ENCODE assay signal across 20 cellular contexts in genomic region chr17:4716081-4716480, GRCh38. TPM values are rescaled to one million over a fixed set of nuclear protein-coding genes. Genes with fewer than 3 reads are reported as not detected.
A peak's percentile ranks its signal among the peaks of the same experiment; 100 is the strongest.
DNase-seq lines count a peak whose midpoint lies in the region; ATAC-seq and TF ChIP-seq lines count a peak whose summit lies in the region.
"Had no signal": no experiment of that assay in that cellular context is flagged by ENCODE, and none has a peak within 500 bp of the region (broad histone marks: within the 10 kb centered on the region; RNA-seq: fewer than 3 reads in every experiment).

No MANE protein-coding gene starts in this region.

- no peak for DNase-seq in activated naive CD4-positive, alpha-beta T cell treated with Interleukin-2 at 50 U/mL for 16 hours
- no peak for DNase-seq in activated CD4-positive, alpha-beta memory T cell treated with anti-CD3 and anti-CD28 coated beads for 36 hours
- no peak for DNase-seq in effector memory CD8-positive, alpha-beta T cell
- DNase-seq in stimulated activated naive CD8-positive, alpha-beta T cell treated with anti-CD3 and anti-CD28 coated beads, Interleukin-15, amount 100 ng/mL, for 72 hours = no peak
- DNase-seq in omental fat pad (ENCODE audit: low spot score) = no peak
- no peak for DNase-seq in stimulated activated CD4-positive, alpha-beta T cell treated with anti-CD3 and anti-CD28 coated beads, Interleukin-1b, Interleukin-23, amount 100 ng/mL, for 48 hours
- DNase-seq: activated effector memory CD4-positive, alpha-beta T cell treated with Interleukin-2 at 50 U/mL for 16 hours; caudate nucleus; GDM1; left lung; NCI-H1417; NCI-H2107; NCI-H524 had no signal

- H3K9me3 Mint-ChIP-seq in activated naive CD4-positive, alpha-beta T cell treated with anti-CD3 and anti-CD28 coated beads, Interleukin-2, amount 50 U/mL, for 24 hours = no peaks in the 10 kb centered on the region
- H3K9me3 Mint-ChIP-seq in activated CD4-positive, alpha-beta memory T cell treated with anti-CD3 and anti-CD28 coated beads for 36 hours = no peaks in the 10 kb centered on the region
- no peaks in the 10 kb centered on the region for H3K9me3 Mint-ChIP-seq in effector memory CD8-positive, alpha-beta T cell
- H3K9me3 Mint-ChIP-seq in stimulated activated naive CD8-positive, alpha-beta T cell treated with anti-CD3 and anti-CD28 coated beads, Interleukin-15, amount 100 ng/mL, for 72 hours = no peaks in the 10 kb centered on the region
- H3K9me3 Mint-ChIP-seq: neural crest cell, WTC11 had no signal

- peaks cover 43% of the 10 kb centered on the region for H3K4me1 Mint-ChIP-seq in activated naive CD4-positive, alpha-beta T cell treated with anti-CD3 and anti-CD28 coated beads, Interleukin-2, amount 50 U/mL, for 24 hours
- peaks cover 37% of the 10 kb centered on the region for H3K4me1 Mint-ChIP-seq in activated CD4-positive, alpha-beta memory T cell treated with anti-CD3 and anti-CD28 coated beads for 36 hours (ENCODE audit: low read depth)
- H3K4me1 Mint-ChIP-seq in effector memory CD8-positive, alpha-beta T cell (ENCODE audit: low read depth in 2 of 2) = peaks cover 40 to 59% of the 10 kb centered on the region in 2 donors
- peaks cover 63% of the 10 kb centered on the region for H3K4me1 Mint-ChIP-seq in stimulated activated naive CD8-positive, alpha-beta T cell treated with anti-CD3 and anti-CD28 coated beads, Interleukin-15, amount 100 ng/mL, for 72 hours

- peak overlapping the region; percentile 93 for H3K27ac Mint-ChIP-seq in activated naive CD4-positive, alpha-beta T cell treated with anti-CD3 and anti-CD28 coated beads, Interleukin-2, amount 50 U/mL, for 24 hours
- peak overlapping the region; percentile 94 for H3K27ac Mint-ChIP-seq in activated CD4-positive, alpha-beta memory T cell treated with anti-CD3 and anti-CD28 coated beads for 36 hours
- peak overlapping the region; percentile 93 for H3K27ac Mint-ChIP-seq in effector memory CD8-positive, alpha-beta T cell
- peak overlapping the region; percentile 96 to 98 for H3K27ac Mint-ChIP-seq in stimulated activated naive CD8-positive, alpha-beta T cell treated with anti-CD3 and anti-CD28 coated beads, Interleukin-15, amount 100 ng/mL, for 72 hours
- H3K27ac Mint-ChIP-seq: WTC11 had no signal

- no peak overlapping the region for H3K4me3 Mint-ChIP-seq in activated naive CD4-positive, alpha-beta T cell treated with anti-CD3 and anti-CD28 coated beads, Interleukin-2, amount 50 U/mL, for 24 hours
- no peak overlapping the region for H3K4me3 Mint-ChIP-seq in activated CD4-positive, alpha-beta memory T cell treated with anti-CD3 and anti-CD28 coated beads for 36 hours
- peak overlapping the region; percentile 79 to 81 for H3K4me3 Mint-ChIP-seq in effector memory CD8-positive, alpha-beta T cell
- H3K4me3 Mint-ChIP-seq in stimulated activated naive CD8-positive, alpha-beta T cell treated with anti-CD3 and anti-CD28 coated beads, Interleukin-15, amount 100 ng/mL, for 72 hours = peak overlapping the region; percentile 83 to 92
- H3K4me3 Mint-ChIP-seq: neural crest cell, WTC11 had no signal

- intact Hi-C loops in activated CD4-positive, alpha-beta memory T cell treated with anti-CD3 and anti-CD28 coated beads for 36 hours (cut with micrococcal nuclease) = loop anchor here (10.0 kb wide), 1 partner anchor 571 kb away; the partner anchor contains the start of genes CYB5D2 and ZZEF1

- CTCF ChIA-PET in activated CD4-positive, alpha-beta memory T cell treated with anti-CD3 and anti-CD28 coated beads for 36 hours (lab: Charles Lee) = interaction anchor here (1.9 kb wide), 1 partner anchor 74 kb away, joined by 8 read pairs; no protein-coding TSS in a partner anchor

- POLR2A ChIA-PET in activated CD4-positive, alpha-beta memory T cell treated with anti-CD3 and anti-CD28 coated beads for 36 hours (lab: Charles Lee) = no interaction called here

- no peak for ATAC-seq in effector memory CD8-positive, alpha-beta T cell (replicated peaks)
- ATAC-seq in stimulated activated naive CD8-positive, alpha-beta T cell treated with anti-CD3 and anti-CD28 coated beads, Interleukin-15, amount 100 ng/mL, for 72 hours = no peak
- no peak for ATAC-seq in GM19324 (IDR thresholded peaks at IDR 0.05; ENCODE audit: low FRiP score, unreplicated experiment)
- no peak for ATAC-seq in omental fat pad (ENCODE audit: low FRiP score)
- ATAC-seq: left lung, WTC11 had no signal

- TF ChIP-seq CTCF in omental fat pad (IDR thresholded peaks at IDR 0.05) = no peak

- no peaks in the 10 kb centered on the region for H3K27me3 Mint-ChIP-seq in activated naive CD4-positive, alpha-beta T cell treated with anti-CD3 and anti-CD28 coated beads, Interleukin-2, amount 50 U/mL, for 24 hours
- H3K27me3 Mint-ChIP-seq in activated CD4-positive, alpha-beta memory T cell treated with anti-CD3 and anti-CD28 coated beads for 36 hours = no peaks in the 10 kb centered on the region
- H3K27me3 Mint-ChIP-seq in effector memory CD8-positive, alpha-beta T cell = no peaks in the 10 kb centered on the region
- no peaks in the 10 kb centered on the region for H3K27me3 Mint-ChIP-seq in stimulated activated naive CD8-positive, alpha-beta T cell treated with anti-CD3 and anti-CD28 coated beads, Interleukin-15, amount 100 ng/mL, for 72 hours

- H3K36me3 Mint-ChIP-seq in activated naive CD4-positive, alpha-beta T cell treated with anti-CD3 and anti-CD28 coated beads, Interleukin-2, amount 50 U/mL, for 24 hours = peaks cover 2% of the 10 kb centered on the region
- H3K36me3 Mint-ChIP-seq in activated CD4-positive, alpha-beta memory T cell treated with anti-CD3 and anti-CD28 coated beads for 36 hours = peaks cover 48% of the 10 kb centered on the region
- peaks cover 48% of the 10 kb centered on the region for H3K36me3 Mint-ChIP-seq in effector memory CD8-positive, alpha-beta T cell (ENCODE audit: insufficient read depth)

RNA-seq across cellular contexts. Expression of gene ARRB2, which starts 5.6 kb away (rescaled TPM):
- 100 to 1,000 TPM; 210 to 226 TPM for total RNA-seq in activated CD4-positive, alpha-beta memory T cell treated with anti-CD3 and anti-CD28 coated beads for 36 hours
- total RNA-seq in omental fat pad = 100 to 1,000 TPM in 1 of 4 donors, 10 to 100 TPM in 3; 43.4 to 111 (median 78.6) TPM

RNA-seq across cellular contexts. Expression of gene PELP1, which starts 12.1 kb away (rescaled TPM):
- 100 to 1,000 TPM in 1 of 2 experiments, 10 to 100 TPM in 1; 96.1 to 101 TPM for total RNA-seq in activated CD4-positive, alpha-beta memory T cell treated with anti-CD3 and anti-CD28 coated beads for 36 hours
- total RNA-seq in omental fat pad = 10 to 100 TPM; 13.1 to 24.4 (median 15.0) TPM

RNA-seq across cellular contexts. Expression of gene MED11, which starts 15.1 kb away (rescaled TPM):
- total RNA-seq in activated CD4-positive, alpha-beta memory T cell treated with anti-CD3 and anti-CD28 coated beads for 36 hours = 10 to 100 TPM; 20.4 to 21.8 TPM
- total RNA-seq in omental fat pad = 10 to 100 TPM; 21.6 to 27.5 (median 26.7) TPM

RNA-seq across cellular contexts. Expression of gene ZMYND15, which starts 23.6 kb away (rescaled TPM):
- total RNA-seq in activated CD4-positive, alpha-beta memory T cell treated with anti-CD3 and anti-CD28 coated beads for 36 hours = under 1 TPM; 0.10 to 0.24 TPM
- total RNA-seq in omental fat pad = 1 to 10 TPM in 2 of 4 donors, under 1 TPM in 1, not detected in 1; 0.46 to 4.1 (median 1.9) TPM
- total RNA-seq: dermis microvascular lymphatic vessel endothelial cell, M059J, neural crest cell, SK-MEL-5 had no signal

RNA-seq across cellular contexts. Expression of gene CXCL16, which starts 23.6 kb away (rescaled TPM):
- total RNA-seq in activated CD4-positive, alpha-beta memory T cell treated with anti-CD3 and anti-CD28 coated beads for 36 hours = 1 to 10 TPM; 3.1 to 3.4 TPM
- 10 to 100 TPM; 16.6 to 92.1 (median 26.5) TPM for total RNA-seq in omental fat pad
- total RNA-seq: neural crest cell had no signal

Comparison
In these comparisons a context has a peak if more than half of its experiments do, and no peak if none do; other contexts are left out.
1. H3K4me3 Mint-ChIP-seq: peak in effector memory CD8-positive, alpha-beta T cell (2 of 2) and stimulated activated naive CD8-positive, alpha-beta T cell treated with anti-CD3 and anti-CD28 coated beads, Interleukin-15, amount 100 ng/mL, for 72 hours (2 of 2); none in activated naive CD4-positive, alpha-beta T cell treated with anti-CD3 and anti-CD28 coated beads, Interleukin-2, amount 50 U/mL, for 24 hours (single experiment) and activated CD4-positive, alpha-beta memory T cell treated with anti-CD3 and anti-CD28 coated beads for 36 hours (single experiment).
2. Peak in every context shown above with its lines, with median percentiles within 50 percentile points of each other: H3K27ac Mint-ChIP-seq.